Comparison of ENCODE assay signal across 28 cellular contexts in genomic region chr12:121216102-121216501, GRCh38. TPM values are rescaled to one million over a fixed set of nuclear protein-coding genes. Genes with fewer than 3 reads are reported as not detected.
DNase-seq lines count a peak whose midpoint lies in the region; ATAC-seq, FAIRE-seq and TF ChIP-seq lines count a peak whose summit lies in the region.
"Had no signal": no experiment of that assay in that cellular context is flagged by ENCODE, and none has a peak within 500 bp of the region (broad histone marks: within the 10 kb centered on the region; RNA-seq: fewer than 3 reads in every experiment).

No MANE protein-coding gene starts in this region.

- H3K14ac ChIP-seq in H1 (ENCODE audit: insufficient read length), result no peak overlapping the region

- no peak for ATAC-seq in A549
- ATAC-seq in T-helper 17 cell, result no peak
- no peak for ATAC-seq in GM19023 (IDR thresholded peaks at IDR 0.05; ENCODE audit: unreplicated experiment)
- ATAC-seq: foreskin keratinocyte; heart left ventricle; naive thymus-derived CD8-positive, alpha-beta T cell had no signal

- H3K4me2 ChIP-seq in A549 (no peak overlapping the region), H1 (ENCODE audit: insufficient read depth in 1 of 2, low read depth in 2 of 2, low read length in 2 of 2) (no peak overlapping the region)

- H3K27me3 Mint-ChIP-seq in T-helper 17 cell, result no peaks in the 10 kb centered on the region
- H3K27me3 Mint-ChIP-seq: activated B cell treated with CpG ODN at 0.5 μM for 24 hours; brain; CD8-positive, alpha-beta memory T cell; naive thymus-derived CD8-positive, alpha-beta T cell had no signal

- H3K4me3 Mint-ChIP-seq in T-helper 17 cell, result no peak overlapping the region
- H3K4me3 Mint-ChIP-seq: activated B cell treated with CpG ODN at 0.5 μM for 24 hours; brain; CD8-positive, alpha-beta memory T cell; mesothelial cell of epicardium; naive thymus-derived CD8-positive, alpha-beta T cell had no signal

- no peak overlapping the region for H2BK20ac ChIP-seq in H1 (ENCODE audit: low read length)

- TF ChIP-seq EP300 in A549 (IDR thresholded peaks at IDR 0.05), result no peak
- TF ChIP-seq EP300 in H1 (IDR thresholded peaks at IDR 0.05; ENCODE audit: borderline replicate concordance in 1 of 2, low read depth in 2 of 2, low read length in 2 of 2), result no peak

- CTCF ChIA-PET in A549 (lab: Yijun Ruan, JAX), result interaction anchor here (1.8 to 4.6 kb wide), 2 partner anchors 14 to 22 kb away, joined by 3 to 29 read pairs; no protein-coding TSS in a partner anchor
- CTCF ChIA-PET in H1 (lab: Charles Lee; ENCODE audit: partially characterized antibody), result interaction anchor here (0.6 to 3.6 kb wide), 3 partner anchors 15 to 158 kb away, joined by 3 to 19 read pairs (median 4); no protein-coding TSS in a partner anchor

- H2BK120ac ChIP-seq in H1 (replicated peaks; ENCODE audit: low read depth, low read length), result no peak overlapping the region

- no peak overlapping the region for H3K9ac ChIP-seq in H1 (replicated peaks in 1 of 4; ENCODE audit: extremely low read depth in 1 of 4, low read depth in 3 of 4, low read length in 3 of 4)

- no peak overlapping the region for H3K18ac ChIP-seq in H1 (ENCODE audit: extremely low read depth, low read length)

- peaks cover 32% of the 10 kb centered on the region for H3K4me1 ChIP-seq in A549
- peaks cover 0 to under 1% (median 0%) of the 10 kb centered on the region in 4 experiments; a peak in 1 of 7 replicates for H3K4me1 ChIP-seq in H1 (replicated peaks in 1 of 4; ENCODE audit: control insufficient read depth in 3 of 4, insufficient read depth in 4 of 4, low read length in 3 of 4)
- H3K4me1 ChIP-seq in tibial artery, result peaks cover 0 to 14% (median 10%) of the 10 kb centered on the region in 4 donors

- H3K56ac ChIP-seq in H1 (replicated peaks; ENCODE audit: insufficient read length, low read depth, low read length), result no peak overlapping the region

- H3K27me3 ChIP-seq in H1 (replicated peaks in 1 of 4; ENCODE audit: control insufficient read depth in 3 of 4, extremely low read depth in 1 of 4, insufficient read depth in 3 of 4, low read length in 3 of 4) (no peaks in the 10 kb centered on the region), tibial artery (no peaks in the 10 kb centered on the region)
- H3K27me3 ChIP-seq: esophagus squamous epithelium, foreskin keratinocyte, heart left ventricle had no signal

- H4K91ac ChIP-seq in H1 (replicated peaks; ENCODE audit: insufficient read length, low read length), result no peak overlapping the region

- H2AFZ ChIP-seq in H1 (ENCODE audit: low read length), result no peak overlapping the region

- DNase-seq in A549 (ENCODE audit: low read depth in 1 of 2, low spot score in 1 of 2) (no peak), T-helper 17 cell (no peak), H1 (ENCODE audit: low read depth in 1 of 2, low spot score in 2 of 2) (no peak), glomerular visceral epithelial cell (ENCODE audit: extremely low spot score) (no peak), 8988T (no peak), tibial artery (no peak)
- DNase-seq: activated B cell treated with CpG ODN at 0.5 μM for 24 hours; activated CD4-positive, alpha-beta T cell treated with anti-CD3 and anti-CD28 coated beads, Interleukin-2, amount 50 U/mL, for 48 hours; activated effector memory CD4-positive, alpha-beta T cell treated with anti-CD3 and anti-CD28 coated beads, Interleukin-2, amount 50 U/mL, for 16 hours; activated T-cell treated with anti-CD3 and anti-CD28 coated beads for 4 hours; CD8-positive, alpha-beta memory T cell; cerebellar nuclear complex; esophagus squamous epithelium; foreskin keratinocyte; heart left ventricle; Karpas-422; naive thymus-derived CD8-positive, alpha-beta T cell; NCI-H1417; NCI-H2029 treated with DMSO at 0.1 percent for 48 hours; NCI-H524 treated with DMSO at 0.1 percent for 48 hours; occipital lobe; OCI-M1; stimulated activated CD4-positive, alpha-beta T cell treated with anti-CD3 and anti-CD28 coated beads, Interleukin-4, amount 100 ng/mL, for 4 hours had no signal

- WGBS in A549 (ENCODE audit: missing lambda C conversion rate), result 90% methylated on average over 4 of the region's 4 CpGs
- 93% methylated on average over 4 of the region's 4 CpGs; no CpG with 5 or more reads in 1 of the 2 experiments for WGBS in H1 (ENCODE audit: extremely low coverage in 1 of 2, insufficient coverage in 1 of 2, insufficient read length in 1 of 2, insufficient replicate concordance in 2 of 2, low coverage in 1 of 2, low lambda C conversion rate in 2 of 2, missing lambda C conversion rate in 1 of 2), 2 experiments

- FAIRE-seq in A549 (lab: Jason Lieb, UNC) (no peak), H1 (lab: Jason Lieb, UNC) (no peak)
- FAIRE-seq: GM12891 had no signal

- TF ChIP-seq CTCF in 22Rv1 (IDR thresholded peaks at IDR 0.05) (no peak), A549 (IDR thresholded peaks at IDR 0.05) (no peak), H1 (IDR thresholded peaks at IDR 0.05; ENCODE audit: control extremely low read depth in 1 of 3, insufficient read depth in 1 of 3, low read depth in 1 of 3, low read length in 3 of 3) (no peak), tibial artery (IDR thresholded peaks at IDR 0.05) (no peak)

- peak overlapping the region; percentile 93 for H3K27ac Mint-ChIP-seq in T-helper 17 cell
- H3K27ac Mint-ChIP-seq: activated B cell treated with CpG ODN at 0.5 μM for 24 hours, mesothelial cell of epicardium had no signal

- no peak overlapping the region for H2BK12ac ChIP-seq in H1 (ENCODE audit: low read depth, low read length)

- H3K4me3 ChIP-seq in A549, result no peak overlapping the region
- no peak overlapping the region for H3K4me3 ChIP-seq in H1 (ENCODE audit: extremely low read depth in 1 of 4, insufficient read depth in 2 of 4, low read depth in 3 of 4, low read length in 4 of 4)
- no peak overlapping the region for H3K4me3 ChIP-seq in tibial artery
- H3K4me3 ChIP-seq: esophagus squamous epithelium, heart left ventricle had no signal

- H3K4ac ChIP-seq in H1 (replicated peaks; ENCODE audit: insufficient read length, low read depth, low read length), result no peak overlapping the region

- no peaks in the 10 kb centered on the region for H3K79me1 ChIP-seq in H1 (ENCODE audit: low read depth, low read length)

- H2BK5ac ChIP-seq in H1 (ENCODE audit: low read depth, low read length), result no peak overlapping the region

- TF ChIP-seq RAD21 in A549 (conservative IDR thresholded peaks at IDR 0.05 in 1 of 2, IDR thresholded peaks at IDR 0.05 in 1 of 2), result no peak
- no peak for TF ChIP-seq RAD21 in H1 (IDR thresholded peaks at IDR 0.05 in 1 of 2, conservative IDR thresholded peaks at IDR 0.05 in 1 of 2; ENCODE audit: low read depth in 2 of 2, low read length in 2 of 2)

- intact Hi-C loops in tibial artery (cut with DNase I; ENCODE audit: low total_unique reads), result no loop called here

- POLR2A ChIA-PET in A549 (lab: Yijun Ruan, JAX) (no interaction called here), H1 (lab: Charles Lee; ENCODE audit: partially characterized antibody) (no interaction called here)

- H3K36me3 ChIP-seq in H1 (ENCODE audit: control insufficient read depth in 2 of 4, insufficient read depth in 4 of 4, low read length in 3 of 4), result no peaks in the 10 kb centered on the region
- peaks cover 0 to 23% (median 0%) of the 10 kb centered on the region in 3 donors for H3K36me3 ChIP-seq in tibial artery

- H4K8ac ChIP-seq in H1 (ENCODE audit: extremely low read depth, insufficient read depth, low read length), result no peak overlapping the region

- no peak overlapping the region for H2BK15ac ChIP-seq in H1 (ENCODE audit: low read length)

- no peaks in the 10 kb centered on the region for H3K79me2 ChIP-seq in H1 (ENCODE audit: control insufficient read depth in 1 of 2, insufficient read depth in 2 of 2, low read length in 2 of 2)

- no peak overlapping the region for H4K5ac ChIP-seq in H1 (ENCODE audit: insufficient read length, low read depth, low read length)

- H3K4me1 Mint-ChIP-seq in T-helper 17 cell, result peaks cover 29% of the 10 kb centered on the region
- H3K4me1 Mint-ChIP-seq: mesothelial cell of epicardium had no signal

- H3K9me3 ChIP-seq in A549 (no peaks in the 10 kb centered on the region), T-helper 17 cell (ENCODE audit: control insufficient read depth, low read length, poor library complexity, severe bottlenecking) (no peaks in the 10 kb centered on the region), H1 (ENCODE audit: insufficient read depth in 2 of 2, low read depth in 1 of 2, low read length in 1 of 2) (no peaks in the 10 kb centered on the region), tibial artery (no peaks in the 10 kb centered on the region)
- H3K9me3 ChIP-seq: esophagus squamous epithelium, heart left ventricle had no signal

- H3K27ac ChIP-seq in 22Rv1 (peak overlapping the region; percentile 41; the same call in 1 of the 2 replicates), A549 (no peak overlapping the region), H1 (ENCODE audit: low read depth, low read length) (no peak overlapping the region), tibial artery (no peak overlapping the region)
- H3K27ac ChIP-seq: foreskin keratinocyte, heart left ventricle had no signal

- H4K20me1 ChIP-seq in H1 (replicated peaks in 1 of 2; ENCODE audit: control insufficient read depth in 1 of 2, insufficient read depth in 2 of 2, low read length in 2 of 2), result no peaks in the 10 kb centered on the region

- no peak overlapping the region for H3K23ac ChIP-seq in H1 (ENCODE audit: insufficient read length)

- no peaks in the 10 kb centered on the region; the same call in 1 of the 2 replicates for H3K23me2 ChIP-seq in H1 (ENCODE audit: low read depth, low read length)

- peaks cover 9% of the 10 kb centered on the region for H3K36me3 Mint-ChIP-seq in T-helper 17 cell (ENCODE audit: low read depth)
- H3K36me3 Mint-ChIP-seq: brain had no signal

- no peak for TF ChIP-seq POLR2A in A549 (IDR thresholded peaks at IDR 0.05; ENCODE audit: low read length)
- no peak for TF ChIP-seq POLR2A in H1 (IDR thresholded peaks at IDR 0.05; ENCODE audit: control extremely low read depth in 1 of 2, low read depth in 2 of 2, low read length in 2 of 2)

- H2AK5ac ChIP-seq in H1 (ENCODE audit: low read depth, low read length), result no peak overlapping the region

RNA-seq across cellular contexts. Expression of gene P2RX4, which starts 6.2 kb away (rescaled TPM):
- 27.5 and 30.9 TPM in 2 replicates for polyA plus RNA-seq in A549 (2011; rRNA removed)
- polyA plus RNA-seq in A549 (2012; cell fraction: cytosol; rRNA removed), result 31.5 and 35.6 TPM in 2 replicates
- 40.7 and 47.8 TPM in 2 replicates for polyA plus RNA-seq in A549 (2012; cell fraction: nucleus; rRNA removed)
- 13.5 to 17.5 TPM (median 16.0 TPM) in 3 replicates for polyA plus RNA-seq in A549 (2017; fragmentation: RNase III; extraction: RNeasy Plus Mini Kit Qiagen cat#74134 plus additional on column Dnase treatment)
- 17.8 and 26.6 TPM in 2 replicates for polyA minus RNA-seq in A549 (2011; rRNA and poly(A)+ RNA removed)
- 10 to 100 TPM; 42.8 to 53.5 TPM for total RNA-seq in T-helper 17 cell
- 7.1 and 9.5 TPM in 2 replicates for total RNA-seq in H1 (2021; fragmentation: NEBNext Ultra II Directional; extraction: Animal tissue kit (Norgen Biotek cat#: 25700))
- 12.2 and 21.4 TPM in 2 replicates for polyA plus RNA-seq in H1 (2011; rRNA removed)
- polyA plus RNA-seq in H1 (2011; cell fraction: cytosol; rRNA removed), result 13.8 TPM
- 22.4 TPM for polyA plus RNA-seq in H1 (2011; cell fraction: nucleus; rRNA removed)
- 4.5 to 12.1 TPM (median 9.5 TPM) in 4 replicates for polyA plus RNA-seq in H1 (2012, experiment 1 of 2)
- polyA plus RNA-seq in H1 (2012, experiment 2 of 2), result 6.1 TPM
- polyA plus RNA-seq in H1 (2013, experiment 1 of 2), result 7.9 TPM
- 9.9 TPM for polyA plus RNA-seq in H1 (2013, experiment 2 of 2)
- 16.2 and 17.6 TPM in 2 replicates for polyA minus RNA-seq in H1 (2011; rRNA and poly(A)+ RNA removed)
- polyA minus RNA-seq in H1 (2011; cell fraction: cytosol; rRNA and poly(A)+ RNA removed), result 5.0 TPM
- 10.2 TPM for polyA minus RNA-seq in H1 (2011; cell fraction: nucleus; rRNA and poly(A)+ RNA removed)
